ENCODE assay signal across 19 cellular contexts in the genomic region with DNA sequence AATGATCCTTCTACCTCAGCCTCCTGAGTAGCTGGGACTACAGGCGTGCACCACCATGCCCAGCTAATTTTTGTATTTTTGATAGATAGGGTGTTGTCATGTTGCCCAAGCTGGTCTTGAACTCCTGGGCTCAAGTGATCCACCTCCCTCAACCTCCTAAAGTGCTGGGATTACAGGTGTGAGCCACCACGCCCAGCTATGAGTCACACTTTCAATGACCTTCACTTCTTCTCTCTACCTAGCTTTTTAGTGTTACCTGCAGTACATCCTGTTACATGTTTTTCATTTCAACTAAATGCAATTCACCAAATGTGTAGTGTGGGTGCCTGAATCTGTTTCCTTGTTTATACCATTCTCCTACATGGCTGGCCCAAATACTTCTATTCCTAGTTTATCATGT.
DNase-seq lines count a peak whose midpoint lies in the region; ATAC-seq, FAIRE-seq and TF ChIP-seq lines count a peak whose summit lies in the region.
"Had no signal": no experiment of that assay in that cellular context is flagged by ENCODE, and none has a peak within 500 bp of the region (broad histone marks: within the 10 kb centered on the region; RNA-seq: fewer than 3 reads in every experiment).

No MANE protein-coding gene starts in this region.

- ATAC-seq in HCT116: peak; percentile 53; the same call in 1 of the 2 replicates
- peak; percentile 77 for ATAC-seq in left colon

- H3K4me1 ChIP-seq in HCT116 (ENCODE audit: control insufficient read depth in 1 of 2, insufficient read depth in 2 of 2, low read length in 2 of 2): peaks cover 0 to 13% of the 10 kb centered on the region in 2 experiments; a peak in 2 of 4 replicates
- no peaks in the 10 kb centered on the region for H3K4me1 ChIP-seq in testis
- H3K4me1 ChIP-seq: BLaER1 had no signal

- no peak overlapping the region for H3K9ac ChIP-seq in HCT116 (ENCODE audit: low read length)
- H3K9ac ChIP-seq: BLaER1 had no signal

- CTCF ChIA-PET in Calu3 (lab: Charles Lee) (no interaction called here), HCT116 (lab: Charles Lee) (no interaction called here)

- H3K27me3 ChIP-seq in HCT116 (ENCODE audit: insufficient read depth, low read length) (no peaks in the 10 kb centered on the region), bronchial epithelial cell (ENCODE audit: control insufficient read depth, insufficient read depth, low read length) (no peaks in the 10 kb centered on the region), testis (no peaks in the 10 kb centered on the region)
- H3K27me3 ChIP-seq: BLaER1 had no signal

- no TSS peak for BruUV-seq in Calu3 (replicated peaks; lab: Mats Ljungman, UMichigan)
- BruUV-seq in HCT116 (replicated peaks; lab: Mats Ljungman, UMichigan): no TSS peak

- TF ChIP-seq POLR2A in HCT116 (IDR thresholded peaks at IDR 0.05; ENCODE audit: borderline replicate concordance, extremely low read depth, insufficient read depth, insufficient read length): no peak
- no peak for TF ChIP-seq POLR2A in testis (IDR thresholded peaks at IDR 0.05)

- H3K4me3 ChIP-seq in HCT116 (replicated peaks in 1 of 2; ENCODE audit: low read depth in 1 of 2, low read length in 2 of 2) (no peak overlapping the region), bronchial epithelial cell (ENCODE audit: low read depth, low read length) (no peak overlapping the region), testis (no peak overlapping the region)
- H3K4me3 ChIP-seq: BLaER1, HAP-1 had no signal

- WGBS in testis, 2 donors: 93 to 94% methylated on average over 2 of the region's 2 CpGs

- H3K27me3 Mint-ChIP-seq in Calu3 (ENCODE audit: unreplicated experiment): no peaks in the 10 kb centered on the region
- H3K27me3 Mint-ChIP-seq: IgD-negative memory B cell had no signal

- DNase-seq in Calu3 (peak; percentile 4), HCT116 (ENCODE audit: low read depth, low spot score) (peak; percentile 2), bronchial epithelial cell (ENCODE audit: low read depth) (peak; percentile 17), left colon (peak in 1 of 2 donors; percentile 18), globus pallidus (ENCODE audit: low spot score) (no peak), NCI-H2081 (lab: John Stamatoyannopoulos, UW) (no peak), testis (no peak), 8988T (no peak)
- DNase-seq: AML-193, DMS 273 treated with DMSO at 0.1 percent for 48 hours, DMS79 treated with DMSO at 0.1 percent for 48 hours, EL, GOT3, HFFc6 had no signal

- H3K9me3 Mint-ChIP-seq in Calu3 (ENCODE audit: low read depth, unreplicated experiment): no peaks in the 10 kb centered on the region
- H3K9me3 Mint-ChIP-seq: HFFc6, IgD-negative memory B cell had no signal

- H3K79me2 ChIP-seq in HCT116 (ENCODE audit: insufficient read depth, low read length): peaks cover 6% of the 10 kb centered on the region

- RAD21 ChIA-PET in HCT116 (lab: Charles Lee; ENCODE audit: low non-redundant PET in 1 of 2, low total read pairs in 2 of 2, uncharacterized antibody in 2 of 2, unreplicated experiment in 2 of 2): no interaction called here

- H4K20me1 ChIP-seq in HCT116 (ENCODE audit: insufficient read depth): no peaks in the 10 kb centered on the region
- H4K20me1 ChIP-seq: BLaER1 had no signal

- H3K4me1 Mint-ChIP-seq in Calu3 (ENCODE audit: low read depth, unreplicated experiment): peaks cover 13% of the 10 kb centered on the region

- intact Hi-C loops in Calu3 (cut with micrococcal nuclease; ENCODE audit: unreplicated experiment) (no loop called here), HCT116 (cut with micrococcal nuclease) (no loop called here), left colon (cut with DNase I, micrococcal nuclease) (no loop called here), testis (cut with DNase I; ENCODE audit: low total_unique reads) (no loop called here)

- no peak overlapping the region for H2AFZ ChIP-seq in HCT116 (ENCODE audit: low read depth, low read length, poor library complexity, severe bottlenecking)

- POLR2A ChIA-PET in HCT116 (lab: Charles Lee): no interaction called here

- H3K36me3 Mint-ChIP-seq in Calu3 (ENCODE audit: insufficient read depth, unreplicated experiment): peaks cover 7% of the 10 kb centered on the region

- H3K27ac Mint-ChIP-seq in Calu3 (ENCODE audit: unreplicated experiment): peak overlapping the region; percentile 37
- H3K27ac Mint-ChIP-seq: HFFc6, IgD-negative memory B cell had no signal

- no peaks in the 10 kb centered on the region for H3K9me2 ChIP-seq in HCT116 (ENCODE audit: insufficient read depth)

- H3K27ac ChIP-seq in HCT116 (ENCODE audit: low read depth, low read length): no peak overlapping the region
- H3K27ac ChIP-seq in testis: no peak overlapping the region
- H3K27ac ChIP-seq: BLaER1 had no signal

- peaks cover 3 to 11% of the 10 kb centered on the region in 2 experiments; a peak in 1 of 4 replicates for H3K36me3 ChIP-seq in HCT116 (ENCODE audit: control insufficient read depth in 1 of 2, insufficient read depth in 2 of 2, low read length in 2 of 2)
- H3K36me3 ChIP-seq in bronchial epithelial cell (ENCODE audit: control insufficient read depth, insufficient read depth, low read length): peaks cover 2% of the 10 kb centered on the region
- H3K36me3 ChIP-seq in testis (ENCODE audit: low read depth, missing control alignments): no peaks in the 10 kb centered on the region

- no peak for TF ChIP-seq RAD21 in HCT116 (IDR thresholded peaks at IDR 0.05; ENCODE audit: low read depth)

- no peak overlapping the region for H3K4me3 Mint-ChIP-seq in Calu3 (ENCODE audit: low read depth, unreplicated experiment)
- H3K4me3 Mint-ChIP-seq: HFFc6, IgD-negative memory B cell had no signal

- H3K4me2 ChIP-seq in HCT116 (ENCODE audit: low read length): peak overlapping the region; percentile 30
- H3K4me2 ChIP-seq: BLaER1 had no signal

- no peak for FAIRE-seq in bronchial epithelial cell (lab: Jason Lieb, UNC)
- FAIRE-seq: G401.6, GM12891 had no signal

- no peaks in the 10 kb centered on the region for H3K9me3 ChIP-seq in HCT116 (ENCODE audit: control insufficient read depth in 1 of 2, insufficient read depth in 1 of 2, low read depth in 1 of 2, low read length in 2 of 2)
- H3K9me3 ChIP-seq in testis: no peaks in the 10 kb centered on the region
- H3K9me3 ChIP-seq: BLaER1, HAP-1 had no signal

- TF ChIP-seq CTCF in Calu3 (IDR thresholded peaks at IDR 0.05; ENCODE audit: unreplicated experiment) (no peak), HCT116 (IDR thresholded peaks at IDR 0.05 in 2 of 3, conservative IDR thresholded peaks at IDR 0.05 in 1 of 3; ENCODE audit: borderline replicate concordance in 1 of 3, insufficient read depth in 1 of 3, low read depth in 2 of 3, low read length in 2 of 3) (no peak), bronchial epithelial cell (IDR thresholded peaks at IDR 0.05; ENCODE audit: insufficient read depth, low read length, severe bottlenecking) (no peak), testis (IDR thresholded peaks at IDR 0.05) (no peak)

TF ChIP-seq in HCT116, 20 proteins besides CTCF, POLR2A, EP300 and RAD21:
- TF ChIP-seq, protein P1, sequence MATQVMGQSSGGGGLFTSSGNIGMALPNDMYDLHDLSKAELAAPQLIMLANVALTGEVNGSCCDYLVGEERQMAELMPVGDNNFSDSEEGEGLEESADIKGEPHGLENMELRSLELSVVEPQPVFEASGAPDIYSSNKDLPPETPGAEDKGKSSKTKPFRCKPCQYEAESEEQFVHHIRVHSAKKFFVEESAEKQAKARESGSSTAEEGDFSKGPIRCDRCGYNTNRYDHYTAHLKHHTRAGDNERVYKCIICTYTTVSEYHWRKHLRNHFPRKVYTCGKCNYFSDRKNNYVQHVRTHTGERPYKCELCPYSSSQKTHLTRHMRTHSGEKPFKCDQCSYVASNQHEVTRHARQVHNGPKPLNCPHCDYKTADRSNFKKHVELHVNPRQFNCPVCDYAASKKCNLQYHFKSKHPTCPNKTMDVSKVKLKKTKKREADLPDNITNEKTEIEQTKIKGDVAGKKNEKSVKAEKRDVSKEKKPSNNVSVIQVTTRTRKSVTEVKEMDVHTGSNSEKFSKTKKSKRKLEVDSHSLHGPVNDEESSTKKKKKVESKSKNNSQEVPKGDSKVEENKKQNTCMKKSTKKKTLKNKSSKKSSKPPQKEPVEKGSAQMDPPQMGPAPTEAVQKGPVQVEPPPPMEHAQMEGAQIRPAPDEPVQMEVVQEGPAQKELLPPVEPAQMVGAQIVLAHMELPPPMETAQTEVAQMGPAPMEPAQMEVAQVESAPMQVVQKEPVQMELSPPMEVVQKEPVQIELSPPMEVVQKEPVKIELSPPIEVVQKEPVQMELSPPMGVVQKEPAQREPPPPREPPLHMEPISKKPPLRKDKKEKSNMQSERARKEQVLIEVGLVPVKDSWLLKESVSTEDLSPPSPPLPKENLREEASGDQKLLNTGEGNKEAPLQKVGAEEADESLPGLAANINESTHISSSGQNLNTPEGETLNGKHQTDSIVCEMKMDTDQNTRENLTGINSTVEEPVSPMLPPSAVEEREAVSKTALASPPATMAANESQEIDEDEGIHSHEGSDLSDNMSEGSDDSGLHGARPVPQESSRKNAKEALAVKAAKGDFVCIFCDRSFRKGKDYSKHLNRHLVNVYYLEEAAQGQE (IDR thresholded peaks at IDR 0.05; ENCODE audit: low read depth): no peak
- 0 out of 2 replicates have a peak, but pooled peaks have one; percentile 34 for TF ChIP-seq CBX3 (IDR thresholded peaks at IDR 0.05; ENCODE audit: low read depth)
- no peak for TF ChIP-seq SP1 (IDR thresholded peaks at IDR 0.05; ENCODE audit: low read depth)
- no peak for TF ChIP-seq SIN3A (IDR thresholded peaks at IDR 0.05; ENCODE audit: low read depth)
- peak; percentile 59 for TF ChIP-seq JUND (IDR thresholded peaks at IDR 0.05)
- TF ChIP-seq FOSL1 (IDR thresholded peaks at IDR 0.05; ENCODE audit: low read depth): peak; percentile 59

Comparison
In these comparisons a context has a peak if more than half of its experiments do, and no peak if none do; other contexts are left out.
1. DNase-seq: peak in Calu3 (single experiment), HCT116 (single experiment) and bronchial epithelial cell (single experiment); none in globus pallidus (single experiment), NCI-H2081 (0 of 2), testis (single experiment) and 8988T (single experiment).